Comparison of ENCODE assay signal across 22 cellular contexts in genomic region chr17:4405038-4405669, GRCh38. TPM values are rescaled to one million over a fixed set of nuclear protein-coding genes. Genes with fewer than 3 reads are reported as not detected.
A peak's percentile ranks its signal among the peaks of the same experiment; 100 is the strongest.
DNase-seq lines count a peak whose midpoint lies in the region; ATAC-seq and TF ChIP-seq lines count a peak whose summit lies in the region.
"Had no signal": no experiment of that assay in that cellular context is flagged by ENCODE, and none has a peak within 500 bp of the region (broad histone marks: within the 10 kb centered on the region; RNA-seq: fewer than 3 reads in every experiment).

No MANE protein-coding gene starts in this region.

- H3K9me3 Mint-ChIP-seq in MCF 10A (ENCODE audit: unreplicated experiment) (no peaks in the 10 kb centered on the region), glutamatergic neuron (ENCODE audit: unreplicated experiment) (no peaks in the 10 kb centered on the region)
- H3K9me3 Mint-ChIP-seq in CD8-positive, alpha-beta memory T cell, result no peaks in the 10 kb centered on the region
- H3K9me3 Mint-ChIP-seq: activated CD4-positive, alpha-beta T cell treated with anti-CD3 and anti-CD28 coated beads, Interleukin-2, amount 10 ng/mL, durations not matched to agents 24 days and 14 days; activated naive CD8-positive, alpha-beta T cell treated with anti-CD3 and anti-CD28 coated beads, Interleukin-2, amount 50 U/mL, for 24 hours had no signal

- TF ChIP-seq CTCF in MCF 10A (IDR thresholded peaks at IDR 0.05; ENCODE audit: unreplicated experiment) (no peak), mammary epithelial cell (conservative IDR thresholded peaks at IDR 0.05 in 1 of 2, IDR thresholded peaks at IDR 0.05 in 1 of 2; ENCODE audit: extremely low read depth in 1 of 2, insufficient read depth in 1 of 2, low read depth in 1 of 2, low read length in 2 of 2) (no peak), upper lobe of right lung (IDR thresholded peaks at IDR 0.05) (no peak), glutamatergic neuron (IDR thresholded peaks at IDR 0.05; ENCODE audit: partially characterized antibody, unreplicated experiment) (no peak)

- H4K20me1 ChIP-seq in mammary epithelial cell (ENCODE audit: insufficient read depth, low read length), result no peaks in the 10 kb centered on the region
- no peaks in the 10 kb centered on the region for H4K20me1 ChIP-seq in Karpas-422 (ENCODE audit: insufficient read depth, low read depth, low read length)

- H3K27me3 ChIP-seq in mammary epithelial cell (ENCODE audit: insufficient read depth, low read length) (no peaks in the 10 kb centered on the region), Karpas-422 (ENCODE audit: low read length) (no peaks in the 10 kb centered on the region), upper lobe of right lung (no peaks in the 10 kb centered on the region)
- no peaks in the 10 kb centered on the region for H3K27me3 ChIP-seq in CD8-positive, alpha-beta memory T cell (ENCODE audit: insufficient read depth, low read length, poor library complexity, severe bottlenecking)
- H3K27me3 ChIP-seq: hepatocyte, right atrium auricular region, suprapubic skin had no signal

- H3K4me3 ChIP-seq in mammary epithelial cell (replicated peaks in 1 of 3; ENCODE audit: insufficient read depth in 1 of 3, low read depth in 2 of 3, low read length in 3 of 3) (no peak overlapping the region), Karpas-422 (ENCODE audit: low read length) (no peak overlapping the region), upper lobe of right lung (no peak overlapping the region)
- no peak overlapping the region for H3K4me3 ChIP-seq in CD8-positive, alpha-beta memory T cell (ENCODE audit: low read length)
- H3K4me3 ChIP-seq: hepatocyte, right atrium auricular region, suprapubic skin had no signal

- no peak for DNase-seq in MCF 10A (ENCODE audit: unreplicated experiment)
- DNase-seq in mammary epithelial cell, result no peak
- no peak for DNase-seq in Karpas-422
- peak; percentile 29 for DNase-seq in germinal center (ENCODE audit: low spot score)
- no peak for DNase-seq in upper lobe of right lung
- no peak for DNase-seq in ecto neural progenitor cell (ENCODE audit: low spot score)
- no peak for DNase-seq in glutamatergic neuron
- DNase-seq in CD8-positive, alpha-beta memory T cell, result no peak
- DNase-seq: activated CD4-positive, alpha-beta T cell treated with anti-CD3 and anti-CD28 coated beads, Interleukin-2, amount 10 ng/mL, durations not matched to agents 24 days and 14 days; activated CD8-positive, alpha-beta memory T cell treated with anti-CD3 and anti-CD28 coated beads, Interleukin-2, amount 50 U/mL, for 48 hours; activated effector memory CD4-positive, alpha-beta T cell treated with anti-CD3 and anti-CD28 coated beads, Interleukin-2, amount 50 U/mL, for 16 hours; activated naive CD8-positive, alpha-beta T cell treated with anti-CD3 and anti-CD28 coated beads, Interleukin-2, amount 50 U/mL, for 24 hours; NCI-H187 treated with DMSO at 0.1 percent for 48 hours; NCI-H446; occipital lobe had no signal

- CTCF ChIA-PET in MCF 10A (lab: Yijun Ruan, JAX) (interaction anchor here (0.6 to 1.4 kb wide), 4 partner anchors 11 to 190 kb away, joined by 3 to 4 read pairs (median 3); no protein-coding TSS in a partner anchor), mammary epithelial cell (lab: Charles Lee; ENCODE audit: low non-redundant PET) (no interaction called here)
- CTCF ChIA-PET in CD8-positive, alpha-beta memory T cell (lab: Charles Lee), result interaction anchor here (1.1 kb wide), 1 partner anchor 205 kb away, joined by 4 read pairs; no protein-coding TSS in a partner anchor

- H3K4me3 Mint-ChIP-seq in MCF 10A (ENCODE audit: unreplicated experiment) (no peak overlapping the region), glutamatergic neuron (ENCODE audit: unreplicated experiment) (no peak overlapping the region)
- H3K4me3 Mint-ChIP-seq in CD8-positive, alpha-beta memory T cell, result no peak overlapping the region
- H3K4me3 Mint-ChIP-seq: activated CD4-positive, alpha-beta T cell treated with anti-CD3 and anti-CD28 coated beads, Interleukin-2, amount 10 ng/mL, durations not matched to agents 24 days and 14 days; activated naive CD8-positive, alpha-beta T cell treated with anti-CD3 and anti-CD28 coated beads, Interleukin-2, amount 50 U/mL, for 24 hours; CD14-positive monocyte had no signal

- WGBS in mammary epithelial cell (ENCODE audit: low coverage, missing lambda C conversion rate), result 97% methylated on average over 7 of the region's 7 CpGs

- H3K9me3 ChIP-seq in mammary epithelial cell (replicated peaks; ENCODE audit: insufficient read depth, low read length) (no peaks in the 10 kb centered on the region), Karpas-422 (ENCODE audit: low read length) (no peaks in the 10 kb centered on the region), upper lobe of right lung (no peaks in the 10 kb centered on the region)
- H3K9me3 ChIP-seq in CD8-positive, alpha-beta memory T cell (ENCODE audit: low read length), result no peaks in the 10 kb centered on the region
- H3K9me3 ChIP-seq: right atrium auricular region, suprapubic skin had no signal

- H3K27me3 Mint-ChIP-seq in MCF 10A (ENCODE audit: insufficient read depth, unreplicated experiment), result no peaks in the 10 kb centered on the region
- H3K27me3 Mint-ChIP-seq in glutamatergic neuron (ENCODE audit: unreplicated experiment), result no peaks in the 10 kb centered on the region
- H3K27me3 Mint-ChIP-seq in CD8-positive, alpha-beta memory T cell, result peaks cover 0 to 1% of the 10 kb centered on the region in 2 donors
- H3K27me3 Mint-ChIP-seq: activated CD4-positive, alpha-beta T cell treated with anti-CD3 and anti-CD28 coated beads, Interleukin-2, amount 10 ng/mL, durations not matched to agents 24 days and 14 days; activated naive CD8-positive, alpha-beta T cell treated with anti-CD3 and anti-CD28 coated beads, Interleukin-2, amount 50 U/mL, for 24 hours had no signal

- H3K27ac Mint-ChIP-seq in MCF 10A (ENCODE audit: low read depth, unreplicated experiment) (peak overlapping the region; percentile 65), glutamatergic neuron (ENCODE audit: unreplicated experiment) (no peak overlapping the region)
- peak overlapping the region in 1 of 8 donors; percentile 3 for H3K27ac Mint-ChIP-seq in CD8-positive, alpha-beta memory T cell
- H3K27ac Mint-ChIP-seq: activated CD4-positive, alpha-beta T cell treated with anti-CD3 and anti-CD28 coated beads, Interleukin-2, amount 10 ng/mL, durations not matched to agents 24 days and 14 days; activated naive CD8-positive, alpha-beta T cell treated with anti-CD3 and anti-CD28 coated beads, Interleukin-2, amount 50 U/mL, for 24 hours; CD14-positive monocyte had no signal

- in situ Hi-C loops in mammary epithelial cell (cut with MboI; ENCODE audit: low sequenced_read_pairs in 2 of 2), result no loop called here

- POLR2A ChIA-PET in MCF 10A (lab: Yijun Ruan, JAX), result interaction anchor here (0.6 kb wide), 2 partner anchors 72 kb away, joined by 3 read pairs; no protein-coding TSS in a partner anchor
- POLR2A ChIA-PET in CD8-positive, alpha-beta memory T cell (lab: Charles Lee), result no interaction called here

- BruUV-seq in MCF 10A (replicated peaks; lab: Mats Ljungman, UMichigan) (no TSS peak), mammary epithelial cell (replicated peaks; lab: Mats Ljungman, UMichigan) (no TSS peak)

- H3K9ac ChIP-seq in mammary epithelial cell (ENCODE audit: insufficient read depth, low read length) (no peak overlapping the region), Karpas-422 (ENCODE audit: low read length) (peak overlapping the region; percentile 32; the same call in 1 of the 2 replicates)
- H3K9ac ChIP-seq: KMS-11 had no signal

- no peaks in the 10 kb centered on the region for H3K4me1 Mint-ChIP-seq in MCF 10A (ENCODE audit: insufficient read depth, unreplicated experiment)
- H3K4me1 Mint-ChIP-seq in glutamatergic neuron (ENCODE audit: low read depth, unreplicated experiment), result no peaks in the 10 kb centered on the region
- peaks cover 0 to 2% (median 0%) of the 10 kb centered on the region in 3 donors for H3K4me1 Mint-ChIP-seq in CD8-positive, alpha-beta memory T cell
- H3K4me1 Mint-ChIP-seq: activated naive CD8-positive, alpha-beta T cell treated with anti-CD3 and anti-CD28 coated beads, Interleukin-2, amount 50 U/mL, for 24 hours; CD14-positive monocyte had no signal

- intact Hi-C loops in MCF 10A (cut with micrococcal nuclease) (no loop called here), mammary epithelial cell (cut with micrococcal nuclease) (no loop called here), upper lobe of right lung (cut with DNase I) (no loop called here)

- H3K4me1 ChIP-seq in mammary epithelial cell (ENCODE audit: insufficient read depth, low read length), result no peaks in the 10 kb centered on the region
- peaks cover 7% of the 10 kb centered on the region for H3K4me1 ChIP-seq in Karpas-422 (ENCODE audit: low read length)
- no peaks in the 10 kb centered on the region for H3K4me1 ChIP-seq in upper lobe of right lung
- no peaks in the 10 kb centered on the region for H3K4me1 ChIP-seq in CD8-positive, alpha-beta memory T cell (ENCODE audit: insufficient read depth, low read length)
- H3K4me1 ChIP-seq: right atrium auricular region had no signal

- H3K36me3 Mint-ChIP-seq in MCF 10A (ENCODE audit: insufficient read depth, unreplicated experiment) (no peaks in the 10 kb centered on the region), glutamatergic neuron (ENCODE audit: unreplicated experiment) (no peaks in the 10 kb centered on the region)
- H3K36me3 Mint-ChIP-seq in CD8-positive, alpha-beta memory T cell, result peaks cover 0 to 4% (median 0%) of the 10 kb centered on the region in 3 donors
- H3K36me3 Mint-ChIP-seq: CD14-positive monocyte had no signal

- no peak overlapping the region for H2AFZ ChIP-seq in mammary epithelial cell (ENCODE audit: low read depth, low read length)
- H2AFZ ChIP-seq in Karpas-422 (ENCODE audit: low read length), result peak overlapping the region; percentile 58; the same call in 1 of the 2 replicates
- H2AFZ ChIP-seq: hepatocyte had no signal

- H3K79me2 ChIP-seq in mammary epithelial cell (ENCODE audit: insufficient read depth, low read length) (no peaks in the 10 kb centered on the region), Karpas-422 (ENCODE audit: low read length) (no peaks in the 10 kb centered on the region)
- H3K79me2 ChIP-seq: hepatocyte had no signal

- ATAC-seq in upper lobe of right lung, result peak; percentile 20
- ATAC-seq: activated naive CD8-positive, alpha-beta T cell treated with anti-CD3 and anti-CD28 coated beads, Interleukin-2, amount 50 U/mL, for 24 hours; Right ventricle myocardium inferior had no signal

- no peaks in the 10 kb centered on the region for H3K36me3 ChIP-seq in mammary epithelial cell (ENCODE audit: insufficient read depth, low read length)
- no peaks in the 10 kb centered on the region for H3K36me3 ChIP-seq in Karpas-422 (ENCODE audit: insufficient read depth, low read length)
- no peaks in the 10 kb centered on the region for H3K36me3 ChIP-seq in upper lobe of right lung
- no peaks in the 10 kb centered on the region for H3K36me3 ChIP-seq in CD8-positive, alpha-beta memory T cell (ENCODE audit: insufficient read depth, low read length)
- H3K36me3 ChIP-seq: right atrium auricular region, suprapubic skin had no signal

- H3K27ac ChIP-seq in mammary epithelial cell (ENCODE audit: insufficient read depth, low read depth, low read length) (no peak overlapping the region), Karpas-422 (ENCODE audit: low read length) (no peak overlapping the region), upper lobe of right lung (no peak overlapping the region)
- H3K27ac ChIP-seq in CD8-positive, alpha-beta memory T cell (ENCODE audit: low read depth, low read length), result no peak overlapping the region
- H3K27ac ChIP-seq: hepatocyte, KMS-11, right atrium auricular region, suprapubic skin had no signal

- H3K4me2 ChIP-seq in mammary epithelial cell (ENCODE audit: insufficient read depth, low read depth, low read length), result no peak overlapping the region
- H3K4me2 ChIP-seq in Karpas-422 (ENCODE audit: low read depth, low read length, poor library complexity, severe bottlenecking), result peak overlapping the region; percentile 44
- H3K4me2 ChIP-seq: hepatocyte, KMS-11 had no signal

- no peaks in the 10 kb centered on the region for H3K9me2 ChIP-seq in Karpas-422 (replicated peaks; ENCODE audit: insufficient read depth, low read length)

- dilution Hi-C loops in mammary epithelial cell (cut with HindIII; ENCODE audit: low sequenced_read_pairs), result no loop called here

RNA-seq across cellular contexts. Expression of gene SPNS3, which starts 28.6 kb away (rescaled TPM):
- total RNA-seq in MCF 10A (2022), result not detected in 2 replicates
- total RNA-seq in mammary epithelial cell, result not detected
- polyA plus RNA-seq in mammary epithelial cell, result not detected
- polyA minus RNA-seq in mammary epithelial cell, result not detected
- 4.1 and 12.9 TPM in 2 replicates for total RNA-seq in Karpas-422 (2014; rRNA removed; shearing (Covaris generic); ENCODE audit: low replicate concordance)
- 0.87 TPM for total RNA-seq in upper lobe of right lung
- not detected for total RNA-seq in glutamatergic neuron (ENCODE audit: unreplicated experiment)
- total RNA-seq in CD8-positive, alpha-beta memory T cell, result 1 to 10 TPM; 7.3 to 7.5 TPM
- polyA plus RNA-seq in CD8-positive, alpha-beta memory T cell, result 10.0 TPM
- total RNA-seq: right atrium auricular region had no signal
- polyA plus RNA-seq: AG04450 had no signal

RNA-seq across cellular contexts. Expression of gene UBE2G1, which starts 38.7 kb away (rescaled TPM):
- total RNA-seq in MCF 10A (2022) (65.1 and 78.5 TPM in 2 replicates), mammary epithelial cell (10 to 100 TPM; 60.8 to 93.0 TPM), upper lobe of right lung (38.4 TPM), glutamatergic neuron (ENCODE audit: unreplicated experiment) (120 TPM)
- polyA plus RNA-seq in mammary epithelial cell, result 38.7 TPM
- polyA minus RNA-seq in mammary epithelial cell, result 34.4 TPM
- 45.2 and 60.8 TPM in 2 replicates for total RNA-seq in Karpas-422 (2014; rRNA removed; shearing (Covaris generic); ENCODE audit: low replicate concordance)
- total RNA-seq in CD8-positive, alpha-beta memory T cell, result 10 to 100 TPM; 54.9 to 68.0 TPM
- polyA plus RNA-seq in CD8-positive, alpha-beta memory T cell, result 66.6 TPM
